ENCODE assay signal across 8 cellular contexts in the genomic region with DNA sequence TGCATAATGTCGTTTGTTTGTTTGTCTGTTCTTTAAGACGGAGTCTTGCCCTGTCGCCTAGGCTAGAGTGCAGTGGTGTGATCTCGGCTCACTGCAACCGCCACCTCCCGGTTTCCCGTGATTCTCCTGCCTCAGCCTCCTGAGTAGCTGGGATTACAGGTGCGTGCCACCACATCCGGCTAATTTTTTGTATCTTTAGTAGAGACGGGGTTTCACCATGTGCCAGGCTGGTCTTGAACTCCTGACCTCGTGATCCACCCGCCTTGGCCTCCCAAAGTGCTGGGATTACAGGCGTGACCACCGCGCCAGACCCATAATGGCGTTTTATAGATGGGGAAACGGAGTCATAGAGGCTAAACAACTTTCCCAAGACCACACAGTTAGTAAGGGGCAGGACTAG. TPM values are rescaled to one million over a fixed set of nuclear protein-coding genes. Genes with fewer than 3 reads are reported as not detected.
DNase-seq lines count a peak whose midpoint lies in the region; ATAC-seq, FAIRE-seq and TF ChIP-seq lines count a peak whose summit lies in the region.
"Not testable (repeated sequence)": the region's sequence is repeated elsewhere in the genome, so short reads cannot be mapped to it uniquely, and the experiment has no call there.

No MANE protein-coding gene starts in this region.

- not testable (repeated sequence) for TF ChIP-seq CTCF in CD8-positive, alpha-beta T cell (IDR thresholded peaks at IDR 0.05); LNCaP clone FGC (IDR thresholded peaks at IDR 0.05; ENCODE audit: control insufficient read depth, extremely low read depth, insufficient read depth); activated B cell treated with CpG ODN at 0.5 μM for 24 hours (IDR thresholded peaks at IDR 0.05); GM12878 (IDR thresholded peaks at IDR 0.05 in 2 of 3, conservative IDR thresholded peaks at IDR 0.05 in 1 of 3; ENCODE audit: control insufficient read depth in 2 of 3, extremely low read depth in 1 of 3, insufficient read depth in 1 of 3, low read depth in 3 of 3, low read length in 3 of 3); fibroblast of the aortic adventitia (IDR thresholded peaks at IDR 0.05; ENCODE audit: insufficient read depth, low read length); progenitor cell of endocrine pancreas (IDR thresholded peaks at IDR 0.05; ENCODE audit: unreplicated experiment); tibial artery (IDR thresholded peaks at IDR 0.05)

- H3K27me3 Mint-ChIP-seq in CD8-positive, alpha-beta T cell (ENCODE audit: low read depth); activated B cell treated with CpG ODN at 0.5 μM for 24 hours; memory B cell; progenitor cell of endocrine pancreas: not testable (repeated sequence)

- H3K4me2 ChIP-seq in GM12878 (ENCODE audit: control insufficient read depth, insufficient read depth), result peak overlapping the region; percentile 78

- peak overlapping the region; percentile 67 for H3K4me3 ChIP-seq in CD8-positive, alpha-beta T cell (ENCODE audit: low read depth, low read length)
- peak overlapping the region; percentile 67 for H3K4me3 ChIP-seq in LNCaP clone FGC (ENCODE audit: low read depth, low read length)
- H3K4me3 ChIP-seq in GM12878, result peak overlapping the region; percentile 99
- H3K4me3 ChIP-seq in fibroblast of the aortic adventitia (ENCODE audit: low read depth, low read length), result peak overlapping the region; percentile 61
- H3K4me3 ChIP-seq in tibial artery, result peak overlapping the region; percentile 63 to 81

- POLR2A ChIA-PET in CD8-positive, alpha-beta T cell (lab: Charles Lee), result not testable (repeated sequence)
- POLR2A ChIA-PET in activated B cell treated with CpG ODN at 0.5 μM for 24 hours (lab: Charles Lee), result interaction anchor here (0.5 kb wide), 1 partner anchor 211 kb away, joined by 3 read pairs; no protein-coding TSS in a partner anchor
- POLR2A ChIA-PET in GM12878 (lab: Charles Lee), result interaction anchor here (1.0 kb wide), 1 partner anchor 9 kb away, joined by 4 read pairs; no protein-coding TSS in a partner anchor

- SMC1A ChIA-PET in GM12878 (lab: Charles Lee; ENCODE audit: uncharacterized antibody, unreplicated experiment), result not testable (repeated sequence)

- in situ Hi-C loops in GM12878 (cut with MboI), result loop anchor here (25.0 kb wide), 1 partner anchor 1012 kb away; a partner anchor contains a TSS

- CTCF ChIA-PET in CD8-positive, alpha-beta T cell (lab: Charles Lee), result interaction anchor here (1.0 kb wide), 1 partner anchor 28 kb away, joined by 3 read pairs; no protein-coding TSS in a partner anchor
- CTCF ChIA-PET in activated B cell treated with CpG ODN at 0.5 μM for 24 hours (lab: Charles Lee); GM12878 (lab: Yijun Ruan, JAX): not testable (repeated sequence)

- peak overlapping the region; percentile 77 for H2AFZ ChIP-seq in GM12878 (ENCODE audit: control insufficient read depth, low read depth, low read length)

- DNase-seq in CD8-positive, alpha-beta T cell; LNCaP clone FGC (ENCODE audit: low read depth); activated B cell treated with CpG ODN at 0.5 μM for 24 hours; GM12878 (ENCODE audit: low read depth, low spot score); fibroblast of the aortic adventitia (ENCODE audit: low read depth); memory B cell (ENCODE audit: low spot score in 2 of 2); progenitor cell of endocrine pancreas (ENCODE audit: low spot score, unreplicated experiment); tibial artery: not testable (repeated sequence)

- RAD21 ChIA-PET in GM12878 (lab: Charles Lee; ENCODE audit: unreplicated experiment), result not testable (repeated sequence)

- H3K36me3 Mint-ChIP-seq in CD8-positive, alpha-beta T cell, result peaks cover 30% of the 10 kb centered on the region
- peaks cover 33% of the 10 kb centered on the region for H3K36me3 Mint-ChIP-seq in activated B cell treated with CpG ODN at 0.5 μM for 24 hours (ENCODE audit: low read depth)
- H3K36me3 Mint-ChIP-seq in memory B cell; progenitor cell of endocrine pancreas (ENCODE audit: insufficient read depth): not testable (repeated sequence)

- peak overlapping the region; percentile 93 for H3K27ac Mint-ChIP-seq in CD8-positive, alpha-beta T cell
- H3K27ac Mint-ChIP-seq in activated B cell treated with CpG ODN at 0.5 μM for 24 hours (peak overlapping the region; percentile 85), memory B cell (peak overlapping the region; percentile 97)
- not testable (repeated sequence) for H3K27ac Mint-ChIP-seq in progenitor cell of endocrine pancreas

- not testable (repeated sequence) for TF ChIP-seq EP300 in GM12878 (IDR thresholded peaks at IDR 0.05; ENCODE audit: borderline replicate concordance in 1 of 2, control insufficient read depth in 1 of 2, low read depth in 2 of 2, low read length in 2 of 2)

- intact Hi-C loops in CD8-positive, alpha-beta T cell (cut with DNase I, micrococcal nuclease); GM12878 (cut with micrococcal nuclease; ENCODE audit: unreplicated experiment); tibial artery (cut with DNase I; ENCODE audit: low total_unique reads): not testable (repeated sequence)
- intact Hi-C loops in activated B cell treated with CpG ODN at 0.5 μM for 24 hours (cut with micrococcal nuclease), result loop anchor here (10.0 kb wide), 1 partner anchor 235 kb away; a partner anchor contains a TSS

- FAIRE-seq in GM12878 (lab: Jason Lieb, UNC), result not testable (repeated sequence)

- H3K9ac ChIP-seq in GM12878 (ENCODE audit: control insufficient read depth, insufficient read depth, low read length), result peak overlapping the region; percentile 69

- 72% methylated on average over 17 of the region's 17 CpGs for WGBS in GM12878 (ENCODE audit: insufficient coverage, insufficient replicate concordance, low lambda C conversion rate, missing lambda C conversion rate)

- not testable (repeated sequence) for H3K36me3 ChIP-seq in CD8-positive, alpha-beta T cell (ENCODE audit: insufficient read depth, low read length); tibial artery
- H3K36me3 ChIP-seq in GM12878 (ENCODE audit: control insufficient read depth in 2 of 2, insufficient read depth in 2 of 2, low read length in 1 of 2), result peaks cover 0 to 12% of the 10 kb centered on the region in 2 experiments; a peak in 2 of 4 replicates

- not testable (repeated sequence) for BruUV-seq in GM12878 (replicated peaks; lab: Mats Ljungman, UMichigan)

- not testable (repeated sequence) for H3K9me3 Mint-ChIP-seq in CD8-positive, alpha-beta T cell; activated B cell treated with CpG ODN at 0.5 μM for 24 hours; memory B cell; progenitor cell of endocrine pancreas (ENCODE audit: low read depth)

- peak overlapping the region; percentile 88 for H3K4me3 Mint-ChIP-seq in CD8-positive, alpha-beta T cell
- H3K4me3 Mint-ChIP-seq in activated B cell treated with CpG ODN at 0.5 μM for 24 hours (peak overlapping the region; percentile 84), memory B cell (peak overlapping the region; percentile 84), progenitor cell of endocrine pancreas (ENCODE audit: low read depth) (peak overlapping the region; percentile 66)

- H3K9me3 ChIP-seq in CD8-positive, alpha-beta T cell (ENCODE audit: low read length); GM12878 (replicated peaks; ENCODE audit: control insufficient read depth, insufficient read depth, low read length); tibial artery: not testable (repeated sequence)

- ATAC-seq in CD8-positive, alpha-beta T cell; activated B cell treated with CpG ODN at 0.5 μM for 24 hours (ENCODE audit: low read depth); GM12878; memory B cell (ENCODE audit: low read depth): not testable (repeated sequence)

- H3K4me1 ChIP-seq in CD8-positive, alpha-beta T cell (ENCODE audit: insufficient read depth, low read length), result peaks cover 32% of the 10 kb centered on the region
- peaks cover 35% of the 10 kb centered on the region for H3K4me1 ChIP-seq in GM12878 (ENCODE audit: control insufficient read depth, insufficient read depth, low read length)
- peaks cover 0 to 33% (median 17%) of the 10 kb centered on the region in 4 donors for H3K4me1 ChIP-seq in tibial artery

- H3K4me1 Mint-ChIP-seq in CD8-positive, alpha-beta T cell (ENCODE audit: low read depth), result peaks cover 45% of the 10 kb centered on the region
- H3K4me1 Mint-ChIP-seq in activated B cell treated with CpG ODN at 0.5 μM for 24 hours (peaks cover 66% of the 10 kb centered on the region), memory B cell (peaks cover 17% of the 10 kb centered on the region)
- H3K4me1 Mint-ChIP-seq in progenitor cell of endocrine pancreas (ENCODE audit: low read depth), result not testable (repeated sequence)

- H3K27me3 ChIP-seq in CD8-positive, alpha-beta T cell (ENCODE audit: insufficient read depth, low read length); GM12878 (replicated peaks in 1 of 2; ENCODE audit: control insufficient read depth in 2 of 2, insufficient read depth in 2 of 2, low read length in 1 of 2); tibial artery: not testable (repeated sequence)

- peak overlapping the region; percentile 91 for H3K27ac ChIP-seq in CD8-positive, alpha-beta T cell (ENCODE audit: low read depth, low read length)
- H3K27ac ChIP-seq in GM12878 (ENCODE audit: control insufficient read depth, insufficient read depth), result peak overlapping the region; percentile 79
- H3K27ac ChIP-seq in tibial artery, result peak overlapping the region; percentile 88 to 90

- H4K20me1 ChIP-seq in GM12878 (ENCODE audit: control insufficient read depth, insufficient read depth), result not testable (repeated sequence)

- TF ChIP-seq RAD21 in GM12878 (IDR thresholded peaks at IDR 0.05; ENCODE audit: insufficient read depth, low read depth, low read length), result not testable (repeated sequence)

- TF ChIP-seq POLR2A in GM12878 (IDR thresholded peaks at IDR 0.05; ENCODE audit: low read depth, low read length), result not testable (repeated sequence)

- H3K79me2 ChIP-seq in GM12878 (ENCODE audit: control insufficient read depth, insufficient read depth, low read length), result peaks cover 41% of the 10 kb centered on the region

RNA-seq across cellular contexts. Expression of a gene that starts 0.7 kb away (rescaled TPM):
- 100 to 1,000 TPM; 113 to 119 TPM for total RNA-seq in CD8-positive, alpha-beta T cell
- 140 and 163 TPM in 2 replicates for total RNA-seq in activated B cell treated with CpG ODN at 0.5 μM for 24 hours
- 114 and 115 TPM in 2 replicates for total RNA-seq in GM12878 (2013; cell fraction: nucleolus; rRNA removed)
- total RNA-seq in GM12878 (2014; rRNA removed), result 68.4 and 73.1 TPM in 2 replicates
- 89.0 and 92.8 TPM in 2 replicates for total RNA-seq in GM12878 (2014; rRNA removed; fragmentation: Illumina TruSeq; extraction: Trizol)
- 148 and 156 TPM in 2 replicates for total RNA-seq in GM12878 (2021)
- polyA plus RNA-seq in GM12878 (2011; ENCODE audit: low read depth), result 32.2 TPM
- polyA plus RNA-seq in GM12878 (2011; rRNA removed), result 47.9 and 51.1 TPM in 2 replicates
- 62.1 and 78.8 TPM in 2 replicates for polyA plus RNA-seq in GM12878 (2011; cell fraction: cytosol; rRNA removed)
- 34.2 and 47.9 TPM in 2 replicates for polyA plus RNA-seq in GM12878 (2011; cell fraction: nucleus; rRNA removed)
- 51.2 and 74.8 TPM in 2 replicates for polyA plus RNA-seq in GM12878 (2012)
- polyA plus RNA-seq in GM12878 (2014; fragmentation: Illumina TruSeq; extraction: Trizol), result 105 and 106 TPM in 2 replicates
- polyA plus RNA-seq in GM12878 (2014; fragmentation: Nextera tagmentation; extraction: Ambion mirVana), result 1 to 10 TPM; 5.7 to 7.4 TPM
- polyA plus RNA-seq in GM12878 (2014; rRNA removed), result 82.8 and 92.7 TPM in 2 replicates
- 100 to 1,000 TPM in 1 of 2 experiments, 10 to 100 TPM in 1; 94.6 to 110 TPM for polyA plus RNA-seq in GM12878 (2016; fragmentation: Nextera tagmentation; extraction: Ambion mirVana)
- 39.5 and 59.3 TPM in 2 replicates for polyA minus RNA-seq in GM12878 (2011; rRNA and poly(A)+ RNA removed)
- 40.0 and 49.7 TPM in 2 replicates for polyA minus RNA-seq in GM12878 (2011; cell fraction: cytosol; rRNA and poly(A)+ RNA removed)
- 20.6 and 44.3 TPM in 2 replicates for polyA minus RNA-seq in GM12878 (2011; cell fraction: nucleus; rRNA and poly(A)+ RNA removed)
- 17.5 and 38.9 TPM in 2 replicates for total RNA-seq in fibroblast of the aortic adventitia (ENCODE audit: low replicate concordance)
- 42.5 and 46.0 TPM in 2 replicates for total RNA-seq in progenitor cell of endocrine pancreas

RNA-seq across cellular contexts. Expression of a gene that starts 6.4 kb away (rescaled TPM):
- total RNA-seq in CD8-positive, alpha-beta T cell, result 100 to 1,000 TPM; 169 to 176 TPM
- total RNA-seq in activated B cell treated with CpG ODN at 0.5 μM for 24 hours, result 160 and 186 TPM in 2 replicates
- total RNA-seq in GM12878 (2013; cell fraction: nucleolus; rRNA removed), result 164 and 178 TPM in 2 replicates
- total RNA-seq in GM12878 (2014; rRNA removed), result 11.7 and 13.8 TPM in 2 replicates
- total RNA-seq in GM12878 (2014; rRNA removed; fragmentation: Illumina TruSeq; extraction: Trizol), result 13.0 and 13.5 TPM in 2 replicates
- total RNA-seq in GM12878 (2021), result 40.1 and 41.6 TPM in 2 replicates
- 21.0 TPM for polyA plus RNA-seq in GM12878 (2011; ENCODE audit: low read depth)
- polyA plus RNA-seq in GM12878 (2011; rRNA removed), result 21.4 and 24.1 TPM in 2 replicates
- polyA plus RNA-seq in GM12878 (2011; cell fraction: cytosol; rRNA removed), result 13.3 and 19.5 TPM in 2 replicates
- 75.8 and 83.5 TPM in 2 replicates for polyA plus RNA-seq in GM12878 (2011; cell fraction: nucleus; rRNA removed)
- polyA plus RNA-seq in GM12878 (2012), result 19.9 and 20.7 TPM in 2 replicates
- polyA plus RNA-seq in GM12878 (2014; fragmentation: Illumina TruSeq; extraction: Trizol), result 23.8 and 27.7 TPM in 2 replicates
- 1 to 10 TPM; 4.5 to 5.9 TPM for polyA plus RNA-seq in GM12878 (2014; fragmentation: Nextera tagmentation; extraction: Ambion mirVana)
- polyA plus RNA-seq in GM12878 (2014; rRNA removed), result 19.1 and 20.7 TPM in 2 replicates
- 10 to 100 TPM; 13.4 to 14.3 TPM for polyA plus RNA-seq in GM12878 (2016; fragmentation: Nextera tagmentation; extraction: Ambion mirVana)
- 27.6 and 60.3 TPM in 2 replicates for polyA minus RNA-seq in GM12878 (2011; rRNA and poly(A)+ RNA removed)
- 13.4 and 13.9 TPM in 2 replicates for polyA minus RNA-seq in GM12878 (2011; cell fraction: cytosol; rRNA and poly(A)+ RNA removed)
- polyA minus RNA-seq in GM12878 (2011; cell fraction: nucleus; rRNA and poly(A)+ RNA removed), result 34.2 and 47.5 TPM in 2 replicates
- total RNA-seq in fibroblast of the aortic adventitia (ENCODE audit: low replicate concordance), result 27.1 and 74.8 TPM in 2 replicates
- total RNA-seq in progenitor cell of endocrine pancreas, result 67.5 and 71.9 TPM in 2 replicates
